ENCODE assay signal across 16 cellular contexts in the genomic region with DNA sequence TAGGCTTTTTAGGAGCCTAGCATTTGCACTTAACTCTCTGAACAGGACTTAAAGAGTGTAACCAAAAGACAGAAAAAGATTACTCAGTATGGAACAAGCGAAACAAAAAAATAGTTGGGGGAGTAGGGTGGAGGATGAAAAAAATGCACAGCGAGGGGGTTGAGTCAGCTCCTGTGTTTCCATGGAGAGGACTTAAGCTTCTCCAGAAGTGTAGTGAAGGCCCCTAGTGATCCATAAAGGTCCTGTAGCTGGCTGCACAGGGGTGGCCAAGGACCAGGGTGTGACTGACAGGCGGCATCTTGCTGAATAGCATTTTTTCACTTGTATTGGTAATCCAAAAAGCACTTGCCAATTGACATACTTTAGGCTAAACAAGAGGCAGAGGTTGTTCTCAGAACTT.
DNase-seq lines count a peak whose midpoint lies in the region; ATAC-seq and TF ChIP-seq lines count a peak whose summit lies in the region.
"Had no signal": no experiment of that assay in that cellular context is flagged by ENCODE, and none has a peak within 500 bp of the region (broad histone marks: within the 10 kb centered on the region; RNA-seq: fewer than 3 reads in every experiment).

No MANE protein-coding gene starts in this region.

- no peak for TF ChIP-seq CTCF in PC-9 (conservative IDR thresholded peaks at IDR 0.05)
- no peak for TF ChIP-seq CTCF in epithelial cell of esophagus (IDR thresholded peaks at IDR 0.05; ENCODE audit: insufficient read depth, low read depth, low read length, missing control alignments)

- no CpG with 5 or more reads among the region's 3 CpGs for WGBS in neuronal stem cell (ENCODE audit: extremely low coverage in 2 of 2, insufficient read length in 2 of 2, insufficient replicate concordance in 1 of 2), 2 donors

- H3K9ac ChIP-seq in neuronal stem cell (ENCODE audit: low read depth, low read length, poor library complexity): no peak overlapping the region
- H3K9ac ChIP-seq: BLaER1 had no signal

- no peak for ATAC-seq in HG03460 (IDR thresholded peaks at IDR 0.05; ENCODE audit: unreplicated experiment)

- H2BK12ac ChIP-seq in neuronal stem cell (ENCODE audit: low read length): no peak overlapping the region

- peak overlapping the region; percentile 26 for H3K27ac ChIP-seq in PC-9
- H3K27ac ChIP-seq in neuronal stem cell (replicated peaks; ENCODE audit: low read length): no peak overlapping the region
- H3K27ac ChIP-seq: BLaER1, prostate gland, vagina had no signal

- H3K4me1 ChIP-seq in PC-9 (replicated peaks; ENCODE audit: insufficient read depth) (no peaks in the 10 kb centered on the region), neuronal stem cell (ENCODE audit: control insufficient read depth in 2 of 2, insufficient read depth in 1 of 2, low read depth in 1 of 2, low read length in 2 of 2) (peaks cover 8 to 23% of the 10 kb centered on the region in 2 donors)
- H3K4me1 ChIP-seq: BLaER1, prostate gland had no signal

- H2BK5ac ChIP-seq in neuronal stem cell (ENCODE audit: low read length): no peak overlapping the region

- peak overlapping the region; percentile 50; the same call in 1 of the 2 replicates for H2AFZ ChIP-seq in PC-9
- peak overlapping the region; percentile 36 for H2AFZ ChIP-seq in neuronal stem cell (ENCODE audit: low read length)

- peak; percentile 33 for DNase-seq in Daoy (ENCODE audit: low read depth)
- DNase-seq in PC-9: no peak
- peak; percentile 8 for DNase-seq in epithelial cell of esophagus (ENCODE audit: low read depth)
- no peak for DNase-seq in neuronal stem cell (ENCODE audit: low spot score)
- no peak for DNase-seq in SIG-M5 treated with dmso at 0.1 percent for 504 hours (lab: John Stamatoyannopoulos, UW; ENCODE audit: unreplicated experiment)
- no peak for DNase-seq in stimulated activated CD4-positive, alpha-beta T cell treated with anti-CD3 and anti-CD28 coated beads, Interleukin-4, amount 100 ng/mL, for 1 hour
- DNase-seq in NCI-H1092 (lab: John Stamatoyannopoulos, UW): no peak
- DNase-seq: activated naive CD4-positive, alpha-beta T cell treated with Interleukin-2 at 50 U/mL for 16 hours; foreskin melanocyte; midbrain; NCI-H2081 treated with DMSO at 0.1 percent for 48 hours; stimulated activated CD4-positive, alpha-beta T cell treated with anti-CD3 and anti-CD28 coated beads, Interleukin-1b, Interleukin-23, amount 100 ng/mL, for 48 hours had no signal

- H4K91ac ChIP-seq in neuronal stem cell (ENCODE audit: low read depth, low read length, poor library complexity): no peak overlapping the region

- no peaks in the 10 kb centered on the region for H3K9me2 ChIP-seq in PC-9 (ENCODE audit: insufficient read depth)

- H3K23ac ChIP-seq in neuronal stem cell (ENCODE audit: low read depth, low read length, poor library complexity): no peak overlapping the region

- no peak overlapping the region for H4K8ac ChIP-seq in neuronal stem cell (ENCODE audit: low read depth, low read length)

- H2BK120ac ChIP-seq in neuronal stem cell (ENCODE audit: low read depth, low read length): no peak overlapping the region

- H2BK15ac ChIP-seq in neuronal stem cell (ENCODE audit: low read length): no peak overlapping the region

- H3K79me2 ChIP-seq in PC-9 (ENCODE audit: low read depth): no peaks in the 10 kb centered on the region

- H4K20me1 ChIP-seq in PC-9 (ENCODE audit: insufficient read depth): no peaks in the 10 kb centered on the region
- H4K20me1 ChIP-seq: BLaER1 had no signal

- CTCF ChIA-PET in PC-9 (lab: Charles Lee): interaction anchor here (0.7 kb wide), 1 partner anchor 11 kb away, joined by 5 read pairs; no protein-coding TSS in a partner anchor

- H3K4me2 ChIP-seq in PC-9 (peak overlapping the region; percentile 53), neuronal stem cell (ENCODE audit: insufficient read depth, low read length, poor library complexity, severe bottlenecking) (no peak overlapping the region)
- H3K4me2 ChIP-seq: BLaER1 had no signal

- no peak overlapping the region for H3K18ac ChIP-seq in neuronal stem cell (ENCODE audit: low read length)

- POLR2A ChIA-PET in PC-9 (lab: Charles Lee; ENCODE audit: unreplicated experiment): no interaction called here

- H3K4ac ChIP-seq in neuronal stem cell (ENCODE audit: low read length): no peak overlapping the region

- H3K79me1 ChIP-seq in neuronal stem cell (ENCODE audit: low read depth, low read length): no peaks in the 10 kb centered on the region

- no peak overlapping the region for H3K14ac ChIP-seq in neuronal stem cell (ENCODE audit: low read length)

- no peaks in the 10 kb centered on the region for H3F3A ChIP-seq in PC-9 (ENCODE audit: insufficient read depth, low read depth)

- H2AK5ac ChIP-seq in neuronal stem cell (ENCODE audit: low read depth, low read length): no peak overlapping the region

- H3K9me3 ChIP-seq in PC-9 (ENCODE audit: insufficient read depth, low read depth) (no peaks in the 10 kb centered on the region; the same call in none of the 2 replicates), neuronal stem cell (replicated peaks in 1 of 2; ENCODE audit: control insufficient read depth in 2 of 2, insufficient read depth in 1 of 2, low read depth in 1 of 2, low read length in 2 of 2) (peaks cover 0 to 7% of the 10 kb centered on the region in 2 donors)
- H3K9me3 ChIP-seq: BLaER1, prostate gland, vagina had no signal

- intact Hi-C loops in PC-9 (cut with micrococcal nuclease; ENCODE audit: unreplicated experiment): no loop called here

- no peaks in the 10 kb centered on the region for H3K36me3 ChIP-seq in PC-9 (ENCODE audit: low read depth)
- no peaks in the 10 kb centered on the region for H3K36me3 ChIP-seq in neuronal stem cell (replicated peaks in 1 of 2; ENCODE audit: control insufficient read depth in 2 of 2, insufficient read depth in 2 of 2, low read length in 2 of 2)
- H3K36me3 ChIP-seq: BLaER1, prostate gland, vagina had no signal

- no TSS peak for BruUV-seq in PC-9 (replicated peaks; lab: Mats Ljungman, UMichigan)

- peak overlapping the region; percentile 47; the same call in 1 of the 2 replicates for H3K4me3 ChIP-seq in PC-9
- no peak overlapping the region for H3K4me3 ChIP-seq in epithelial cell of esophagus (ENCODE audit: low read length)
- H3K4me3 ChIP-seq in neuronal stem cell (ENCODE audit: low read length in 2 of 2): no peak overlapping the region
- H3K4me3 ChIP-seq: BLaER1, vagina had no signal

- H3K27me3 ChIP-seq in PC-9 (ENCODE audit: insufficient read depth, low read depth): no peaks in the 10 kb centered on the region
- no peaks in the 10 kb centered on the region for H3K27me3 ChIP-seq in neuronal stem cell (ENCODE audit: control insufficient read depth in 3 of 3, insufficient read depth in 3 of 3, low read depth in 1 of 3, low read length in 3 of 3)
- H3K27me3 ChIP-seq: BLaER1, vagina had no signal

Comparison
In these comparisons a context has a peak if more than half of its experiments do, and no peak if none do; other contexts are left out.
1. DNase-seq: peak in Daoy (single experiment) and epithelial cell of esophagus (single experiment); none in PC-9 (0 of 2), neuronal stem cell (single experiment), SIG-M5 treated with dmso at 0.1 percent for 504 hours (single experiment), stimulated activated CD4-positive, alpha-beta T cell treated with anti-CD3 and anti-CD28 coated beads, Interleukin-4, amount 100 ng/mL, for 1 hour (single experiment) and NCI-H1092 (single experiment).